Comparison of ENCODE assay signal across 17 cellular contexts in genomic region chr1:7574121-7575040, GRCh38.
DNase-seq lines count a peak whose midpoint lies in the region; ATAC-seq lines count a peak whose summit lies in the region.
"Had no signal": no experiment of that assay in that cellular context is flagged by ENCODE, and none has a peak within 500 bp of the region (broad histone marks: within the 10 kb centered on the region; RNA-seq: fewer than 3 reads in every experiment).

No MANE protein-coding gene starts in this region.

- no peaks in the 10 kb centered on the region for H3K27me3 ChIP-seq in BLaER1
- H3K27me3 ChIP-seq in effector memory CD4-positive, alpha-beta T cell (replicated peaks; ENCODE audit: control insufficient read depth, insufficient read depth, low read length, poor library complexity, severe bottlenecking): peaks cover 3% of the 10 kb centered on the region
- H3K27me3 ChIP-seq: dorsolateral prefrontal cortex had no signal

- H3K27ac ChIP-seq in BLaER1: no peak overlapping the region
- H3K27ac ChIP-seq in effector memory CD4-positive, alpha-beta T cell (ENCODE audit: insufficient read depth, low read length, poor library complexity, severe bottlenecking): no peak overlapping the region
- H3K27ac ChIP-seq: dorsolateral prefrontal cortex, SJCRH30 had no signal

- H3K9ac ChIP-seq in BLaER1: no peak overlapping the region; the same call in 1 of the 2 replicates

- DNase-seq in NCI-H1092 treated with DMSO at 0.1 percent for 48 hours (lab: John Stamatoyannopoulos, UW) (peak; percentile 86), cerebellum (ENCODE audit: low spot score) (peak; percentile 26), lung microvascular endothelial cell (ENCODE audit: low read depth in 2 of 2) (peak; percentile 18 to 95), DMS114 treated with DMSO at 0.1 percent for 48 hours (lab: John Stamatoyannopoulos, UW; ENCODE audit: unreplicated experiment) (no peak)
- DNase-seq in effector memory CD4-positive, alpha-beta T cell: no peak
- DNase-seq: activated CD4-positive, alpha-beta T cell treated with anti-CD3 and anti-CD28 coated beads, Interleukin-2, amount 50 U/mL, for 48 hours; amygdala; DMS79 treated with DMSO at 0.1 percent for 48 hours; HFFc6; mesendoderm; NCI-H82; SJCRH30; stimulated activated CD4-positive, alpha-beta T cell treated with anti-CD3 and anti-CD28 coated beads, Interleukin-12 subunit alpha, Interleukin-12 subunit beta, amount 100 ng/mL, for 4 hours had no signal

- H3K4me3 ChIP-seq in BLaER1: no peak overlapping the region
- no peak overlapping the region for H3K4me3 ChIP-seq in effector memory CD4-positive, alpha-beta T cell (ENCODE audit: insufficient read depth, low read depth, low read length, poor library complexity, severe bottlenecking)
- H3K4me3 ChIP-seq: dorsolateral prefrontal cortex, SJCRH30 had no signal

- peak overlapping the region; percentile 78 for H3K4me2 ChIP-seq in BLaER1

- H3K4me1 ChIP-seq in BLaER1: peaks cover 59% of the 10 kb centered on the region
- no peaks in the 10 kb centered on the region for H3K4me1 ChIP-seq in effector memory CD4-positive, alpha-beta T cell (ENCODE audit: control insufficient read depth, insufficient read depth, low read length, poor library complexity, severe bottlenecking)
- H3K4me1 ChIP-seq: SJCRH30 had no signal

- H3K36me3 ChIP-seq in BLaER1: no peaks in the 10 kb centered on the region
- no peaks in the 10 kb centered on the region for H3K36me3 ChIP-seq in effector memory CD4-positive, alpha-beta T cell (ENCODE audit: control insufficient read depth, insufficient read depth, low read length)
- H3K36me3 ChIP-seq: SJCRH30 had no signal

- H3K9me3 ChIP-seq in BLaER1: no peaks in the 10 kb centered on the region
- H3K9me3 ChIP-seq in effector memory CD4-positive, alpha-beta T cell (ENCODE audit: control insufficient read depth, low read length): no peaks in the 10 kb centered on the region

- ATAC-seq in GM19463 (IDR thresholded peaks at IDR 0.05; ENCODE audit: unreplicated experiment) (no peak), GM21360 (IDR thresholded peaks at IDR 0.05; ENCODE audit: unreplicated experiment) (no peak)

- no peaks in the 10 kb centered on the region for H4K20me1 ChIP-seq in BLaER1

Comparison
In these comparisons a context has a peak if more than half of its experiments do, and no peak if none do; other contexts are left out.
1. DNase-seq: peak in NCI-H1092 treated with DMSO at 0.1 percent for 48 hours (single experiment), cerebellum (single experiment) and lung microvascular endothelial cell (2 of 2); none in DMS114 treated with DMSO at 0.1 percent for 48 hours (single experiment) and effector memory CD4-positive, alpha-beta T cell (0 of 3).